8 cellular contexts compared by ENCODE assay signal in the genomic region with DNA sequence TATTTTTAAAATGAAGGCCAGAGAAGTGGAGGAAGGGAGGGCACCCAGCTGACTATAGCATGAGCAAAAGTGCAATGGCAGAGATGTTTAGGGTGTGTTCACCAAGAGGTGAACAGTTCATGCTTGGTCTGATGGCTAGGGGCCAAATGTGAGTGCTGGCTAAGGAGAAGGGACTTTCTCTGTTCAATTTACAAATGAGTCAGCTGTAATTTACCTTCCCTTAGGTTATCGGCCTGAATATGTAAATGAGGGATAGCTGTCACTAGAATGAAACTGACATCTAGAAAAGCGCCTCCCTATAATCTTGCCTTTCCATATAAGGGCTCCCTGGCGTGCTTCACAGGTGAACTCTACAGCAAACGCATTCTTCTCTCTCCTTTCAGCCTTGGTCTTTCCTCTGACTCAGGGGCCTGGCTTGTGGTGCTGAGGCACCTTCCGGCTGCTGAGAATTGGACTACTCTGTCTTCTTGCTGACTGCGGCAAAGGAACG.
DNase-seq lines count a peak whose midpoint lies in the region; ATAC-seq lines count a peak whose summit lies in the region.

No MANE protein-coding gene starts in this region.

- H3K36me3 ChIP-seq in mesendoderm (ENCODE audit: control insufficient read depth, insufficient read depth, low read length): no peaks in the 10 kb centered on the region

- H3K56ac ChIP-seq in mesendoderm (ENCODE audit: low read length): no peak overlapping the region

- no peak overlapping the region for H3K4ac ChIP-seq in mesendoderm (ENCODE audit: low read depth, low read length)

- DNase-seq in activated naive CD4-positive, alpha-beta T cell treated with Interleukin-2 at 50 U/mL for 16 hours: peak; percentile 81
- no peak for DNase-seq in activated naive CD4-positive, alpha-beta T cell (lab: John Stamatoyannopoulos, UW)
- DNase-seq in activated CD4-positive, alpha-beta T cell treated with anti-CD3 and anti-CD28 coated beads, Interleukin-2, amount 50 U/mL, for 48 hours: peak; percentile 75 to 83
- DNase-seq in mesendoderm (peak; percentile 82), NCI-H510A (lab: John Stamatoyannopoulos, UW) (no peak), MV-4-11 (lab: John Stamatoyannopoulos, UW) (no peak), pons (ENCODE audit: low spot score) (no peak)

- H3K4me3 ChIP-seq in mesendoderm (ENCODE audit: low read length): no peak overlapping the region

- H3K27me3 ChIP-seq in mesendoderm (ENCODE audit: insufficient read depth, low read length, poor library complexity): no peaks in the 10 kb centered on the region

- no peak overlapping the region for H3K4me2 ChIP-seq in mesendoderm (ENCODE audit: low read length)

- no peak overlapping the region for H2BK120ac ChIP-seq in mesendoderm (ENCODE audit: low read depth, low read length)

- no peaks in the 10 kb centered on the region for H3K79me2 ChIP-seq in mesendoderm (ENCODE audit: control insufficient read depth, insufficient read depth, low read length)

- H3K23ac ChIP-seq in mesendoderm (ENCODE audit: low read length): no peak overlapping the region

- H3K18ac ChIP-seq in mesendoderm (ENCODE audit: low read length): no peak overlapping the region

- H4K5ac ChIP-seq in mesendoderm (ENCODE audit: low read length): no peak overlapping the region

- H2BK15ac ChIP-seq in mesendoderm (replicated peaks; ENCODE audit: low read depth): no peak overlapping the region

- H4K8ac ChIP-seq in mesendoderm (ENCODE audit: low read depth, low read length): no peak overlapping the region

- ATAC-seq in HG03354 (IDR thresholded peaks at IDR 0.05; ENCODE audit: poor library complexity, severe bottlenecking, unreplicated experiment): peak; percentile 88

- H3K9ac ChIP-seq in mesendoderm (ENCODE audit: low read length): no peak overlapping the region

- no peak overlapping the region for H2BK5ac ChIP-seq in mesendoderm (ENCODE audit: low read length)

- WGBS in mesendoderm (ENCODE audit: extremely low coverage, insufficient coverage, low lambda C conversion rate): no CpG with 5 or more reads among the region's 7 CpGs

- H3K27ac ChIP-seq in mesendoderm (ENCODE audit: low read depth, low read length): no peak overlapping the region

- no peaks in the 10 kb centered on the region for H3K79me1 ChIP-seq in mesendoderm (ENCODE audit: low read length)

- peaks cover 3% of the 10 kb centered on the region for H3K4me1 ChIP-seq in mesendoderm (ENCODE audit: control insufficient read depth, low read depth, low read length)

- H2AK5ac ChIP-seq in mesendoderm (ENCODE audit: low read length): no peak overlapping the region

Comparison
In these comparisons a context has a peak if more than half of its experiments do, and no peak if none do; other contexts are left out.
1. DNase-seq: peak in activated naive CD4-positive, alpha-beta T cell treated with Interleukin-2 at 50 U/mL for 16 hours (single experiment), activated CD4-positive, alpha-beta T cell treated with anti-CD3 and anti-CD28 coated beads, Interleukin-2, amount 50 U/mL, for 48 hours (2 of 2) and mesendoderm (single experiment); none in activated naive CD4-positive, alpha-beta T cell (0 of 4), NCI-H510A (single experiment), MV-4-11 (single experiment) and pons (single experiment).